Comparison of ENCODE assay signal across 14 cellular contexts in the genomic region with DNA sequence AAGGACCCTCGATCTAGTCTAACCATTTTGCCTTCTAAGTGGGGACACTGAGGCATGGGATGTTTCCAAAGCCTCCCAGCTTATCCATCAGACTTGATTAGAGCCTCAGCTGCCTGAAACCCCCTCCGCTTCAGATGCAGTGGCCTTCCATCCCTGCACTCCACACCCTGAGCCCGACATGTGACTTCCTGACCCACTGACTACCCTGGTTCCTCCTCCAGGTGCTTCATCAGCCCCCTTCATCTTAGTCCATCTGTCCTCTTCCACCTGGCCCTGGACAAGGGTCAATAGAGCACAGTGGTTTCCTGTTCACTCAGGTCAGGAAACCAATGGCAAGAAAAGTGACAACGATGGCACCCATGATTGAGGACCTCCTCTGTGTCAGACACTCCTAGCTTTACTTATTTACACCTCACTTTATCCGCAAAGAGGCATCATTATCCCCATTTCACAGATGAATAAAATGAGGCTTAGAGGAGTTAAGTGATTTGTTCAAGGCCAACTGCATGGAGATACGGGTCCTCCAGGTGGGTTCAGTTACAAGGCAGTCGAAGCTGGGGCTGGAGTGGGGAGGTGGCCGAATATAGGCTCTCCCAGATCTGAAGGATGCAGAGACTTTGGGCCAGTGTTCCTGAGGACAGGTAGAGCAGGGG.
A peak's percentile ranks its signal among the peaks of the same experiment; 100 is the strongest.
DNase-seq lines count a peak whose midpoint lies in the region; ATAC-seq, FAIRE-seq and TF ChIP-seq lines count a peak whose summit lies in the region.
"Had no signal": no experiment of that assay in that cellular context is flagged by ENCODE, and none has a peak within 500 bp of the region (broad histone marks: within the 10 kb centered on the region; RNA-seq: fewer than 3 reads in every experiment).

No MANE protein-coding gene starts in this region.

- intact Hi-C loops in OCI-LY7 (cut with micrococcal nuclease; ENCODE audit: unreplicated experiment) (no loop called here), K562 (cut with micrococcal nuclease) (no loop called here), stomach (cut with DNase I; ENCODE audit: low total_unique reads) (no loop called here)

- H3K79me2 ChIP-seq in OCI-LY7 (ENCODE audit: insufficient read depth, low read depth, low read length) (no peaks in the 10 kb centered on the region), K562 (ENCODE audit: control insufficient read depth, insufficient read depth, low read length) (no peaks in the 10 kb centered on the region)

- no peaks in the 10 kb centered on the region for H3K9me3 ChIP-seq in OCI-LY7 (ENCODE audit: low read length)
- no peaks in the 10 kb centered on the region for H3K9me3 ChIP-seq in K562 (replicated peaks; ENCODE audit: control insufficient read depth, insufficient read depth, low read depth, low read length)
- H3K9me3 ChIP-seq in stomach: no peaks in the 10 kb centered on the region
- H3K9me3 ChIP-seq: heart left ventricle had no signal

- TF ChIP-seq POLR2A in K562 (conservative IDR thresholded peaks at IDR 0.05): no peak
- TF ChIP-seq POLR2A in stomach (IDR thresholded peaks at IDR 0.05): no peak

- peak; percentile 14 for DNase-seq in activated naive CD4-positive, alpha-beta T cell treated with anti-CD3 and anti-CD28 coated beads, Interleukin-2, amount 10 ng/mL, durations not matched to agents 7 days and 5 days
- no peak for DNase-seq in activated naive CD4-positive, alpha-beta T cell (lab: John Stamatoyannopoulos, UW)
- DNase-seq in OCI-LY7 (ENCODE audit: low spot score) (no peak), K562 (ENCODE audit: extremely low read depth in 1 of 4, low spot score in 3 of 4) (no peak), stomach (peak; percentile 20), urothelium cell line (ENCODE audit: low spot score) (no peak), iPS-NIHi11 (ENCODE audit: low spot score) (no peak), NCI-H2029 treated with DMSO at 0.1 percent for 48 hours (lab: John Stamatoyannopoulos, UW) (no peak)
- DNase-seq: DMS79 treated with DMSO at 0.1 percent for 48 hours, erythroblast, heart left ventricle, NCI-H1930, Right ventricle myocardium superior had no signal

- 33% methylated on average over 8 of the region's 8 CpGs for WGBS in K562 (ENCODE audit: insufficient coverage, low coverage, missing lambda C conversion rate)
- WGBS in stomach, 5 donors: 69 to 92% (median 83%) methylated on average over 8 of the region's 8 CpGs

- no peaks in the 10 kb centered on the region for H3K9me3 Mint-ChIP-seq in activated naive CD4-positive, alpha-beta T cell treated with anti-CD3 and anti-CD28 coated beads, Interleukin-2, amount 10 ng/mL, durations not matched to agents 7 days and 5 days

- no peaks in the 10 kb centered on the region for H3K9me2 ChIP-seq in OCI-LY7 (ENCODE audit: insufficient read depth, low read length)

- in situ Hi-C loops in K562 (cut with MboI): no loop called here

- H3K4me3 Mint-ChIP-seq in activated naive CD4-positive, alpha-beta T cell treated with anti-CD3 and anti-CD28 coated beads, Interleukin-2, amount 10 ng/mL, durations not matched to agents 7 days and 5 days: peak overlapping the region; percentile 58

- POLR2A ChIA-PET in OCI-LY7 (lab: Charles Lee): interaction anchor here (0.6 kb wide), 1 partner anchor 179 kb away, joined by 6 read pairs; no protein-coding TSS in a partner anchor
- POLR2A ChIA-PET in K562 (lab: Yijun Ruan, JAX): interaction anchor here (1.4 kb wide), 1 partner anchor 196 kb away, joined by 3 read pairs; no protein-coding TSS in a partner anchor

- H3K36me3 ChIP-seq in OCI-LY7 (ENCODE audit: insufficient read depth, low read length) (no peaks in the 10 kb centered on the region), K562 (ENCODE audit: control insufficient read depth, insufficient read depth, low read length) (no peaks in the 10 kb centered on the region), stomach (no peaks in the 10 kb centered on the region)
- H3K36me3 ChIP-seq: cardiac muscle cell, heart left ventricle had no signal

- H3K4me1 ChIP-seq in OCI-LY7 (ENCODE audit: insufficient read depth, low read length, poor library complexity, severe bottlenecking): peaks cover 34% of the 10 kb centered on the region
- H3K4me1 ChIP-seq in K562 (replicated peaks in 1 of 2; ENCODE audit: control insufficient read depth in 2 of 2, insufficient read depth in 2 of 2, low read length in 2 of 2): peaks cover 3 to 16% of the 10 kb centered on the region in 2 experiments; a peak in 3 of 5 replicates
- no peaks in the 10 kb centered on the region for H3K4me1 ChIP-seq in stomach

- peak overlapping the region; percentile 62 for H3K4me2 ChIP-seq in OCI-LY7 (ENCODE audit: low read length)
- H3K4me2 ChIP-seq in K562 (ENCODE audit: insufficient read depth, low read length): no peak overlapping the region

- H3K27ac Mint-ChIP-seq in activated naive CD4-positive, alpha-beta T cell treated with anti-CD3 and anti-CD28 coated beads, Interleukin-2, amount 10 ng/mL, durations not matched to agents 7 days and 5 days: peak overlapping the region; percentile 78

- no peak for TF ChIP-seq RAD21 in K562 (CRISPR knock-in tag; conservative IDR thresholded peaks at IDR 0.05 in 1 of 2, IDR thresholded peaks at IDR 0.05 in 1 of 2)

- peaks cover 0 to 17% of the 10 kb centered on the region in 2 experiments; a peak in 1 of 5 replicates for H3K27me3 ChIP-seq in K562 (ENCODE audit: control insufficient read depth in 2 of 2, insufficient read depth in 2 of 2, low read length in 2 of 2)
- peaks cover 0 to 61% (median 0%) of the 10 kb centered on the region in 3 donors for H3K27me3 ChIP-seq in stomach
- H3K27me3 ChIP-seq: cardiac muscle cell had no signal

- ATAC-seq in K562: no peak

- CTCF ChIA-PET in activated naive CD4-positive, alpha-beta T cell treated with anti-CD3 and anti-CD28 coated beads, Interleukin-2, amount 10 ng/mL, durations not matched to agents 7 days and 5 days (lab: Charles Lee): interaction anchor here (1.1 to 6.0 kb wide), 6 partner anchors 9 to 237 kb away, joined by 3 to 29 read pairs (median 5); no protein-coding TSS in a partner anchor
- CTCF ChIA-PET in OCI-LY7 (lab: Charles Lee; ENCODE audit: unreplicated experiment) (interaction anchor here (1.0 kb wide), 1 partner anchor 164 kb away, joined by 3 read pairs; no protein-coding TSS in a partner anchor), K562 (lab: Yijun Ruan, JAX; ENCODE audit: low intra/inter-chr PET ratio) (no interaction called here)

- H3K36me3 Mint-ChIP-seq in activated naive CD4-positive, alpha-beta T cell treated with anti-CD3 and anti-CD28 coated beads, Interleukin-2, amount 10 ng/mL, durations not matched to agents 7 days and 5 days: peaks cover 2% of the 10 kb centered on the region

- no peaks in the 10 kb centered on the region for H4K20me1 ChIP-seq in OCI-LY7 (ENCODE audit: insufficient read depth, low read length)
- no peaks in the 10 kb centered on the region for H4K20me1 ChIP-seq in K562 (replicated peaks; ENCODE audit: control insufficient read depth, insufficient read depth, low read length)

- peaks cover 60% of the 10 kb centered on the region for H3K4me1 Mint-ChIP-seq in activated naive CD4-positive, alpha-beta T cell treated with anti-CD3 and anti-CD28 coated beads, Interleukin-2, amount 10 ng/mL, durations not matched to agents 7 days and 5 days

- BruUV-seq in OCI-LY7 (replicated peaks; lab: Mats Ljungman, UMichigan) (no TSS peak), K562 (replicated peaks; lab: Mats Ljungman, UMichigan) (no TSS peak)

- no peak for TF ChIP-seq EP300 in K562 (IDR thresholded peaks at IDR 0.05; ENCODE audit: low read length)
- no peak for TF ChIP-seq EP300 in stomach (IDR thresholded peaks at IDR 0.05)

- no peak overlapping the region for H3K9ac ChIP-seq in K562 (ENCODE audit: insufficient read depth in 1 of 2, low read depth in 2 of 2, low read length in 2 of 2)

- TF ChIP-seq CTCF in OCI-LY7 (conservative IDR thresholded peaks at IDR 0.05; ENCODE audit: low read length) (no peak), K562 (IDR thresholded peaks at IDR 0.05 in 2 of 3, conservative IDR thresholded peaks at IDR 0.05 in 1 of 3; ENCODE audit: insufficient read depth in 2 of 3, low read depth in 1 of 3, low read length in 3 of 3) (no peak), stomach (IDR thresholded peaks at IDR 0.05) (no peak)

- H3K9me1 ChIP-seq in K562 (ENCODE audit: control insufficient read depth, insufficient read depth, low read length): no peaks in the 10 kb centered on the region

- no peak overlapping the region for H2AFZ ChIP-seq in OCI-LY7 (ENCODE audit: low read length)
- H2AFZ ChIP-seq in K562 (ENCODE audit: low read depth, low read length): no peak overlapping the region

- FAIRE-seq in K562 (lab: Jason Lieb, UNC) (no peak), urothelium cell line (lab: Jason Lieb, UNC) (no peak)

- peak overlapping the region; percentile 34 for H3K4me3 ChIP-seq in OCI-LY7 (ENCODE audit: low read depth, low read length, poor library complexity, severe bottlenecking)
- H3K4me3 ChIP-seq in K562: no peak overlapping the region
- H3K4me3 ChIP-seq in stomach: no peak overlapping the region
- H3K4me3 ChIP-seq: cardiac muscle cell had no signal

- H3K27ac ChIP-seq in OCI-LY7 (ENCODE audit: low read depth, low read length, poor library complexity, severe bottlenecking): peak overlapping the region; percentile 60
- no peak overlapping the region for H3K27ac ChIP-seq in K562 (ENCODE audit: extremely low read depth, low read depth, low read length)
- no peak overlapping the region for H3K27ac ChIP-seq in stomach
- H3K27ac ChIP-seq: cardiac muscle cell, heart left ventricle had no signal

- H3K27me3 Mint-ChIP-seq in activated naive CD4-positive, alpha-beta T cell treated with anti-CD3 and anti-CD28 coated beads, Interleukin-2, amount 10 ng/mL, durations not matched to agents 7 days and 5 days: peaks cover 31% of the 10 kb centered on the region

TF ChIP-seq in K562, 482 proteins besides CTCF, POLR2A, EP300 and RAD21:
- TF ChIP-seq PTBP1 (IDR thresholded peaks at IDR 0.05; ENCODE audit: low read depth, low read length): no peak
- TF ChIP-seq BCOR (IDR thresholded peaks at IDR 0.05): peak; percentile 44; the same call in 1 of the 2 replicates
- no peak for TF ChIP-seq STAT5B (CRISPR knock-in tag; IDR thresholded peaks at IDR 0.05)
- TF ChIP-seq RBM25 (IDR thresholded peaks at IDR 0.05; ENCODE audit: low read depth, low read length, severe bottlenecking): peak; percentile 61

Comparison
In these comparisons a context has a peak if more than half of its experiments do, and no peak if none do; other contexts are left out.
1. DNase-seq: peak in activated naive CD4-positive, alpha-beta T cell treated with anti-CD3 and anti-CD28 coated beads, Interleukin-2, amount 10 ng/mL, durations not matched to agents 7 days and 5 days (single experiment) and stomach (single experiment); none in activated naive CD4-positive, alpha-beta T cell (0 of 4), OCI-LY7 (single experiment), K562 (0 of 4), urothelium cell line (single experiment), iPS-NIHi11 (single experiment) and NCI-H2029 treated with DMSO at 0.1 percent for 48 hours (single experiment).